ENCODE assay signal across 1 cellular context in genomic region chr13:99385940-99386339, GRCh38.
TF ChIP-seq lines count a peak whose summit lies in the region.

No MANE protein-coding gene starts in this region.

TF ChIP-seq in IMR-90, 13 proteins besides CTCF, POLR2A, EP300 and RAD21:
- TF ChIP-seq NFE2L2 (IDR thresholded peaks at IDR 0.05; ENCODE audit: low read depth, low read length) (no peak), CHD1 (IDR thresholded peaks at IDR 0.05; ENCODE audit: low read depth, low read length) (no peak), CEBPB (IDR thresholded peaks at IDR 0.05; ENCODE audit: low read depth, low read length) (no peak), FOS (IDR thresholded peaks at IDR 0.05; ENCODE audit: low read depth, low read length) (no peak)
